1 cellular context compared by ENCODE assay signal in the genomic region with DNA sequence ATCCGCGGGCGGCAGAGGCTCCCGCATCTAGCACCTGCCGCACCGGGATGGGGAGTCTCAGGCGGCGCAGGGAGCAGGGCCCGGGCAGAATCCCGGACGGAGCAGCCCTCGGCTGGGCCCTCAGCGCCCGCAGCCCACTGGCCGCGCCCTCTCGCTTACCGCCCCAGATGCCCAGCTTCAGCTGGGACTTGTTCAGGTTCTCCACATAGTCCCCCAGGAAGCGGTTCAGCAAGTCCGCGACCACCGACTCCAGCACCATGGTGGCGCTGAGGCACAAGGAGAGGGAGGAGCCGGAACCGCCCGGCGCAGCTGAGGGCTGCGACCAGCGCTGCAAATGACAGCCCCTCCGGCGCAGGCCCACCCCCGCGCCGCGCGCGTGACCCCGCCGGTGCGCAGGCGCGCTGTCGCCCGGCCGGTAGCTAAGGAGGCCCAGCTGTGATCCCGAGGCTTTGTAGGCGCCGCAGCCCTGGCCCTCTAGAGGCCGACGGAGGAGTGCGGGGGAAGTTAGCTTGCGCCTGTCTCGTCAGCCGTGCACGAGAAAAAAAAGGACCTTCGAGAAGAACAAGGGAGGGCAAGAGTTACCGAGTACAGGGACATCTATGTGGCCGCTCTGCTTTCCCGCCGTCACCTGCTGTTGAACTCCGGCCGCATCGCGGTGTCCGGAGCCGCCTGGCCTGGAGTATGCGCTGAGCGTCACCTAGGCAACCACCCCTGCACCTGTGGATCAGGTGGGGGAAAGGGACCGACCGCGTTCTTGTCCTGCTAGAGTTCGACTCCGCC.
TF ChIP-seq lines count a peak whose summit lies in the region.

A gene with protein sequence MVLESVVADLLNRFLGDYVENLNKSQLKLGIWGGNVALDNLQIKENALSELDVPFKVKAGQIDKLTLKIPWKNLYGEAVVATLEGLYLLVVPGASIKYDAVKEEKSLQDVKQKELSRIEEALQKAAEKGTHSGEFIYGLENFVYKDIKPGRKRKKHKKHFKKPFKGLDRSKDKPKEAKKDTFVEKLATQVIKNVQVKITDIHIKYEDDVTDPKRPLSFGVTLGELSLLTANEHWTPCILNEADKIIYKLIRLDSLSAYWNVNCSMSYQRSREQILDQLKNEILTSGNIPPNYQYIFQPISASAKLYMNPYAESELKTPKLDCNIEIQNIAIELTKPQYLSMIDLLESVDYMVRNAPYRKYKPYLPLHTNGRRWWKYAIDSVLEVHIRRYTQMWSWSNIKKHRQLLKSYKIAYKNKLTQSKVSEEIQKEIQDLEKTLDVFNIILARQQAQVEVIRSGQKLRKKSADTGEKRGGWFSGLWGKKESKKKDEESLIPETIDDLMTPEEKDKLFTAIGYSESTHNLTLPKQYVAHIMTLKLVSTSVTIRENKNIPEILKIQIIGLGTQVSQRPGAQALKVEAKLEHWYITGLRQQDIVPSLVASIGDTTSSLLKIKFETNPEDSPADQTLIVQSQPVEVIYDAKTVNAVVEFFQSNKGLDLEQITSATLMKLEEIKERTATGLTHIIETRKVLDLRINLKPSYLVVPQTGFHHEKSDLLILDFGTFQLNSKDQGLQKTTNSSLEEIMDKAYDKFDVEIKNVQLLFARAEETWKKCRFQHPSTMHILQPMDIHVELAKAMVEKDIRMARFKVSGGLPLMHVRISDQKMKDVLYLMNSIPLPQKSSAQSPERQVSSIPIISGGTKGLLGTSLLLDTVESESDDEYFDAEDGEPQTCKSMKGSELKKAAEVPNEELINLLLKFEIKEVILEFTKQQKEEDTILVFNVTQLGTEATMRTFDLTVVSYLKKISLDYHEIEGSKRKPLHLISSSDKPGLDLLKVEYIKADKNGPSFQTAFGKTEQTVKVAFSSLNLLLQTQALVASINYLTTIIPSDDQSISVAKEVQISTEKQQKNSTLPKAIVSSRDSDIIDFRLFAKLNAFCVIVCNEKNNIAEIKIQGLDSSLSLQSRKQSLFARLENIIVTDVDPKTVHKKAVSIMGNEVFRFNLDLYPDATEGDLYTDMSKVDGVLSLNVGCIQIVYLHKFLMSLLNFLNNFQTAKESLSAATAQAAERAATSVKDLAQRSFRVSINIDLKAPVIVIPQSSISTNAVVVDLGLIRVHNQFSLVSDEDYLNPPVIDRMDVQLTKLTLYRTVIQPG (N-terminal part only) (minus strand): TSS at position 332 of the 780 bp plus-strand sequence. CDS start 73 bp downstream, at position 259.

TF ChIP-seq in HepG2, 621 proteins besides CTCF, POLR2A, EP300 and RAD21 (continued from another document and continues in another):
- TF ChIP-seq ZSCAN25 (CRISPR knock-in tag; IDR thresholded peaks at IDR 0.05) (peak; percentile 80), PTBP1 (IDR thresholded peaks at IDR 0.05; ENCODE audit: low read depth, low read length, poor library complexity, severe bottlenecking) (peak; percentile 15), NCOA2 (CRISPR knock-in tag; IDR thresholded peaks at IDR 0.05) (peak; percentile 54; the same call in 1 of the 2 replicates), HOMEZ (CRISPR knock-in tag; IDR thresholded peaks at IDR 0.05; ENCODE audit: low read depth) (peak; percentile 74), ARHGAP35 (CRISPR knock-in tag; IDR thresholded peaks at IDR 0.05; ENCODE audit: borderline replicate concordance) (peak; percentile 52; the same call in 1 of the 2 replicates), ZNF431 (CRISPR knock-in tag; IDR thresholded peaks at IDR 0.05; ENCODE audit: borderline replicate concordance, low read depth) (peak; percentile 79; the same call in 1 of the 2 replicates), RARG (CRISPR knock-in tag; IDR thresholded peaks at IDR 0.05; ENCODE audit: low read depth) (no peak; the same call in 1 of the 2 replicates), JUN (CRISPR knock-in tag; IDR thresholded peaks at IDR 0.05) (no peak), ZNF414 (CRISPR knock-in tag; IDR thresholded peaks at IDR 0.05) (peak; percentile 96), CENPT (CRISPR knock-in tag; IDR thresholded peaks at IDR 0.05; ENCODE audit: low read depth) (0 out of 2 replicates have a peak, but pooled peaks have one; percentile 45), ZNF792 (CRISPR knock-in tag; IDR thresholded peaks at IDR 0.05) (peak; percentile 48; the same call in 1 of the 2 replicates), ZNF597 (CRISPR knock-in tag; IDR thresholded peaks at IDR 0.05) (no peak), ZNF784 (CRISPR knock-in tag; IDR thresholded peaks at IDR 0.05; ENCODE audit: borderline replicate concordance) (peak; percentile 60; the same call in 1 of the 2 replicates), MIER3 (CRISPR knock-in tag; IDR thresholded peaks at IDR 0.05; ENCODE audit: borderline replicate concordance) (peak; percentile 66; the same call in 1 of the 2 replicates), ZNF678 (CRISPR knock-in tag; IDR thresholded peaks at IDR 0.05) (peak; percentile 30; the same call in 1 of the 2 replicates), KLF16 (CRISPR knock-in tag; IDR thresholded peaks at IDR 0.05) (peak in 1 of 2 experiments; percentile 54; a peak in 1 of 4 replicates), HDAC6 (IDR thresholded peaks at IDR 0.05; ENCODE audit: low read depth, low read length) (no peak), EEA1 (CRISPR knock-in tag; IDR thresholded peaks at IDR 0.05; ENCODE audit: borderline replicate concordance) (no peak), ZNF484 (CRISPR knock-in tag; IDR thresholded peaks at IDR 0.05; ENCODE audit: borderline replicate concordance, low read depth) (no peak), BCLAF1 (IDR thresholded peaks at IDR 0.05) (no peak), ZNF501 (CRISPR knock-in tag; IDR thresholded peaks at IDR 0.05) (peak; percentile 69; the same call in 1 of the 2 replicates), KDM4B (CRISPR knock-in tag; IDR thresholded peaks at IDR 0.05) (no peak), MYNN (CRISPR knock-in tag; IDR thresholded peaks at IDR 0.05; ENCODE audit: low read depth) (no peak), BCL6 (CRISPR knock-in tag; IDR thresholded peaks at IDR 0.05) (0 out of 2 replicates have a peak, but pooled peaks have one; percentile 26), ZNF281 (CRISPR knock-in tag; IDR thresholded peaks at IDR 0.05; ENCODE audit: borderline replicate concordance) (no peak), ZNF703 (CRISPR knock-in tag; IDR thresholded peaks at IDR 0.05; ENCODE audit: borderline replicate concordance) (no peak), ATF1 (CRISPR knock-in tag; IDR thresholded peaks at IDR 0.05) (no peak), ZSCAN22 (CRISPR knock-in tag; IDR thresholded peaks at IDR 0.05) (no peak)
- TF ChIP-seq, protein P1, sequence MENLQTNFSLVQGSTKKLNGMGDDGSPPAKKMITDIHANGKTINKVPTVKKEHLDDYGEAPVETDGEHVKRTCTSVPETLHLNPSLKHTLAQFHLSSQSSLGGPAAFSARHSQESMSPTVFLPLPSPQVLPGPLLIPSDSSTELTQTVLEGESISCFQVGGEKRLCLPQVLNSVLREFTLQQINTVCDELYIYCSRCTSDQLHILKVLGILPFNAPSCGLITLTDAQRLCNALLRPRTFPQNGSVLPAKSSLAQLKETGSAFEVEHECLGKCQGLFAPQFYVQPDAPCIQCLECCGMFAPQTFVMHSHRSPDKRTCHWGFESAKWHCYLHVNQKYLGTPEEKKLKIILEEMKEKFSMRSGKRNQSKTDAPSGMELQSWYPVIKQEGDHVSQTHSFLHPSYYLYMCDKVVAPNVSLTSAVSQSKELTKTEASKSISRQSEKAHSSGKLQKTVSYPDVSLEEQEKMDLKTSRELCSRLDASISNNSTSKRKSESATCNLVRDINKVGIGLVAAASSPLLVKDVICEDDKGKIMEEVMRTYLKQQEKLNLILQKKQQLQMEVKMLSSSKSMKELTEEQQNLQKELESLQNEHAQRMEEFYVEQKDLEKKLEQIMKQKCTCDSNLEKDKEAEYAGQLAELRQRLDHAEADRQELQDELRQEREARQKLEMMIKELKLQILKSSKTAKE (CRISPR knock-in tag; IDR thresholded peaks at IDR 0.05; ENCODE audit: borderline replicate concordance) = no peak
- TF ChIP-seq, protein P2, sequence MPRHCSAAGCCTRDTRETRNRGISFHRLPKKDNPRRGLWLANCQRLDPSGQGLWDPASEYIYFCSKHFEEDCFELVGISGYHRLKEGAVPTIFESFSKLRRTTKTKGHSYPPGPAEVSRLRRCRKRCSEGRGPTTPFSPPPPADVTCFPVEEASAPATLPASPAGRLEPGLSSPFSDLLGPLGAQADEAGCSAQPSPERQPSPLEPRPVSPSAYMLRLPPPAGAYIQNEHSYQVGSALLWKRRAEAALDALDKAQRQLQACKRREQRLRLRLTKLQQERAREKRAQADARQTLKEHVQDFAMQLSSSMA (CRISPR knock-in tag; IDR thresholded peaks at IDR 0.05) = no peak
- TF ChIP-seq, protein P3, sequence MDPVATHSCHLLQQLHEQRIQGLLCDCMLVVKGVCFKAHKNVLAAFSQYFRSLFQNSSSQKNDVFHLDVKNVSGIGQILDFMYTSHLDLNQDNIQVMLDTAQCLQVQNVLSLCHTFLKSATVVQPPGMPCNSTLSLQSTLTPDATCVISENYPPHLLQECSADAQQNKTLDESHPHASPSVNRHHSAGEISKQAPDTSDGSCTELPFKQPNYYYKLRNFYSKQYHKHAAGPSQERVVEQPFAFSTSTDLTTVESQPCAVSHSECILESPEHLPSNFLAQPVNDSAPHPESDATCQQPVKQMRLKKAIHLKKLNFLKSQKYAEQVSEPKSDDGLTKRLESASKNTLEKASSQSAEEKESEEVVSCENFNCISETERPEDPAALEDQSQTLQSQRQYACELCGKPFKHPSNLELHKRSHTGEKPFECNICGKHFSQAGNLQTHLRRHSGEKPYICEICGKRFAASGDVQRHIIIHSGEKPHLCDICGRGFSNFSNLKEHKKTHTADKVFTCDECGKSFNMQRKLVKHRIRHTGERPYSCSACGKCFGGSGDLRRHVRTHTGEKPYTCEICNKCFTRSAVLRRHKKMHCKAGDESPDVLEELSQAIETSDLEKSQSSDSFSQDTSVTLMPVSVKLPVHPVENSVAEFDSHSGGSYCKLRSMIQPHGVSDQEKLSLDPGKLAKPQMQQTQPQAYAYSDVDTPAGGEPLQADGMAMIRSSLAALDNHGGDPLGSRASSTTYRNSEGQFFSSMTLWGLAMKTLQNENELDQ (CRISPR knock-in tag; IDR thresholded peaks at IDR 0.05; ENCODE audit: borderline replicate concordance) = no peak
